ENCODE assay signal across 11 cellular contexts in the genomic region with DNA sequence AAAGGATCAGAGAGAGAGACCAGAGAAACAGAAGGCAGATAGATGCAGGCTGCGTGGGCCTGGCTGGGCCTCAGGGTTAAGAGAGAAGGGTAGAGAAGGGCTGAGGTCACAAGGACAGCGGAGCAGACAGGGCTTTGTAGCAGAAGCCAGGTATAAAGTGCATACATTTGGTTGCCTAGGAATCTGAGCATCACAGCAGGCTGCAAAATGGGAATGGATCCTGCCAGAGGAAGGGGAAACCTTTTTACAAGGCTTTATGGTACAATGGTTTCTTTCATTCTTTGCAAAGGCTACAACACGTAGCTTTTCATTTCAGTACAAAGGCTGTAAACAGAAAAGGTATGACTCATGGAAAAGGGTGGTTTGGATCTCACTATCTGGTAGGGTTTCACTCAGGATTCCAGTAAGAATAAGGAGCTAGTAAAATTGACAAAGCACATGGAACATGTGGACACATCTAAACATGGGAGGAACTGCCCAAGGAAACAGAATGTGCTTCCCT.
DNase-seq lines count a peak whose midpoint lies in the region; ATAC-seq, FAIRE-seq and TF ChIP-seq lines count a peak whose summit lies in the region.
"Had no signal": no experiment of that assay in that cellular context is flagged by ENCODE, and none has a peak within 500 bp of the region (broad histone marks: within the 10 kb centered on the region; RNA-seq: fewer than 3 reads in every experiment).

No MANE protein-coding gene starts in this region.

- peak; percentile 84 for FAIRE-seq in H54 (lab: Jason Lieb, UNC)

- H3K9me3 ChIP-seq in PC-3 (ENCODE audit: low read length) (no peaks in the 10 kb centered on the region), WERI-Rb-1 (ENCODE audit: severe bottlenecking) (no peaks in the 10 kb centered on the region)

- H3K27me3 Mint-ChIP-seq in progenitor cell of endocrine pancreas = no peaks in the 10 kb centered on the region
- H3K27me3 Mint-ChIP-seq: stimulated activated naive CD8-positive, alpha-beta T cell treated with anti-CD3 and anti-CD28 coated beads, Interleukin-15, Interleukin-2, amounts not matched to agents 100 ng/mL and 50 ng/mL, for 24 hours had no signal

- H3K36me3 Mint-ChIP-seq in progenitor cell of endocrine pancreas (ENCODE audit: insufficient read depth) = peaks cover 10% of the 10 kb centered on the region

- no peak overlapping the region for H2AFZ ChIP-seq in PC-3 (ENCODE audit: low read length)

- H3K4me3 ChIP-seq in PC-3 (ENCODE audit: low read length) (no peak overlapping the region), fibroblast of mammary gland (ENCODE audit: control insufficient read depth, low read depth, low read length) (no peak overlapping the region), WERI-Rb-1 (ENCODE audit: low read depth, low read length) (no peak overlapping the region)

- peak overlapping the region; percentile 39 for H3K4me2 ChIP-seq in PC-3 (ENCODE audit: low read length)

- peaks cover 9% of the 10 kb centered on the region for H3K4me1 Mint-ChIP-seq in progenitor cell of endocrine pancreas (ENCODE audit: low read depth)

- peak overlapping the region; percentile 40 for H3K27ac Mint-ChIP-seq in progenitor cell of endocrine pancreas
- H3K27ac Mint-ChIP-seq: stimulated activated naive CD8-positive, alpha-beta T cell treated with anti-CD3 and anti-CD28 coated beads, Interleukin-15, Interleukin-2, amounts not matched to agents 100 ng/mL and 50 ng/mL, for 24 hours had no signal

- CTCF ChIA-PET in PC-3 (lab: Charles Lee) = interaction anchor here (0.8 kb wide), 1 partner anchor 76 kb away, joined by 4 read pairs; no protein-coding TSS in a partner anchor

- H3K4me1 ChIP-seq in PC-3 (ENCODE audit: insufficient read depth, low read length) = peaks cover 21% of the 10 kb centered on the region

- H3K9me3 Mint-ChIP-seq in progenitor cell of endocrine pancreas (ENCODE audit: low read depth) = peaks cover 2% of the 10 kb centered on the region
- H3K9me3 Mint-ChIP-seq: stimulated activated naive CD8-positive, alpha-beta T cell treated with anti-CD3 and anti-CD28 coated beads, Interleukin-15, Interleukin-2, amounts not matched to agents 100 ng/mL and 50 ng/mL, for 24 hours had no signal

- no peaks in the 10 kb centered on the region for H3F3A ChIP-seq in PC-3 (ENCODE audit: low read length, unreplicated experiment)

- ATAC-seq in PC-3 = peak; percentile 93

- no peaks in the 10 kb centered on the region for H3K9me2 ChIP-seq in PC-3 (replicated peaks; ENCODE audit: low read length)

- no peak for DNase-seq in H54 (ENCODE audit: insufficient read length, low spot score)
- DNase-seq in PC-3 = peak; percentile 90
- peak; percentile 23 for DNase-seq in fibroblast of mammary gland (ENCODE audit: low read depth)
- no peak for DNase-seq in progenitor cell of endocrine pancreas (ENCODE audit: low spot score, unreplicated experiment)
- DNase-seq in WERI-Rb-1 = no peak
- no peak for DNase-seq in NCI-H1105 treated with DMSO at 0.1 percent for 48 hours (lab: John Stamatoyannopoulos, UW)
- DNase-seq in NCI-H510A treated with DMSO at 0.1 percent for 48 hours (lab: John Stamatoyannopoulos, UW) = no peak
- DNase-seq in stimulated activated CD8-positive, alpha-beta memory T cell treated with anti-CD3 and anti-CD28 coated beads, Interleukin-4, amount 100 ng/mL, for 48 hours = no peak
- DNase-seq: glutamatergic neuron, Kasumi-1 had no signal

- intact Hi-C loops in PC-3 (cut with micrococcal nuclease) = loop anchor here (1.0 kb wide), 3 partner anchors 11 to 275 kb away; a partner anchor contains a TSS

- POLR2A ChIA-PET in PC-3 (lab: Charles Lee; ENCODE audit: unreplicated experiment) = interaction anchor here (0.5 kb wide), 2 partner anchors 261 to 273 kb away, joined by 3 read pairs; no protein-coding TSS in a partner anchor

- BruUV-seq in PC-3 (replicated peaks; lab: Mats Ljungman, UMichigan) = no TSS peak

- H3K79me2 ChIP-seq in PC-3 (ENCODE audit: low read length) = no peaks in the 10 kb centered on the region

- H3K36me3 ChIP-seq in PC-3 (ENCODE audit: low read depth, low read length) (no peaks in the 10 kb centered on the region; the same call in 1 of the 2 replicates), WERI-Rb-1 (no peaks in the 10 kb centered on the region)

- TF ChIP-seq POLR2A in H54 (IDR thresholded peaks at IDR 0.05; ENCODE audit: low read depth, low read length) = no peak

- H3K27me3 ChIP-seq in PC-3 (ENCODE audit: low read length) (no peaks in the 10 kb centered on the region), WERI-Rb-1 (ENCODE audit: insufficient read depth, low read depth, severe bottlenecking) (no peaks in the 10 kb centered on the region)

- peak overlapping the region; percentile 61 for H3K9ac ChIP-seq in PC-3 (ENCODE audit: low read length)

- no peak overlapping the region for H3K4me3 Mint-ChIP-seq in progenitor cell of endocrine pancreas (ENCODE audit: low read depth)
- H3K4me3 Mint-ChIP-seq: stimulated activated naive CD8-positive, alpha-beta T cell treated with anti-CD3 and anti-CD28 coated beads, Interleukin-15, Interleukin-2, amounts not matched to agents 100 ng/mL and 50 ng/mL, for 24 hours had no signal

- no peak for TF ChIP-seq CTCF in PC-3 (conservative IDR thresholded peaks at IDR 0.05; ENCODE audit: low read depth, low read length)
- no peak for TF ChIP-seq CTCF in fibroblast of mammary gland (conservative IDR thresholded peaks at IDR 0.05; ENCODE audit: control insufficient read depth, insufficient read depth, low read depth, low read length)
- TF ChIP-seq CTCF in progenitor cell of endocrine pancreas (IDR thresholded peaks at IDR 0.05; ENCODE audit: unreplicated experiment) = no peak
- no peak for TF ChIP-seq CTCF in WERI-Rb-1 (IDR thresholded peaks at IDR 0.05; ENCODE audit: low read depth, low read length)

- peak overlapping the region; percentile 94 for H3K27ac ChIP-seq in PC-3 (ENCODE audit: low read length)
- no peak overlapping the region for H3K27ac ChIP-seq in WERI-Rb-1

- H4K20me1 ChIP-seq in PC-3 (ENCODE audit: low read length) = no peaks in the 10 kb centered on the region

Comparison
In these comparisons a context has a peak if more than half of its experiments do, and no peak if none do; other contexts are left out.
1. DNase-seq: peak in PC-3 (single experiment) and fibroblast of mammary gland (single experiment); none in H54 (single experiment), progenitor cell of endocrine pancreas (single experiment), WERI-Rb-1 (single experiment), NCI-H1105 treated with DMSO at 0.1 percent for 48 hours (single experiment), NCI-H510A treated with DMSO at 0.1 percent for 48 hours (single experiment) and stimulated activated CD8-positive, alpha-beta memory T cell treated with anti-CD3 and anti-CD28 coated beads, Interleukin-4, amount 100 ng/mL, for 48 hours (single experiment).